Comparison of ENCODE assay signal across 9 cellular contexts in the genomic region with DNA sequence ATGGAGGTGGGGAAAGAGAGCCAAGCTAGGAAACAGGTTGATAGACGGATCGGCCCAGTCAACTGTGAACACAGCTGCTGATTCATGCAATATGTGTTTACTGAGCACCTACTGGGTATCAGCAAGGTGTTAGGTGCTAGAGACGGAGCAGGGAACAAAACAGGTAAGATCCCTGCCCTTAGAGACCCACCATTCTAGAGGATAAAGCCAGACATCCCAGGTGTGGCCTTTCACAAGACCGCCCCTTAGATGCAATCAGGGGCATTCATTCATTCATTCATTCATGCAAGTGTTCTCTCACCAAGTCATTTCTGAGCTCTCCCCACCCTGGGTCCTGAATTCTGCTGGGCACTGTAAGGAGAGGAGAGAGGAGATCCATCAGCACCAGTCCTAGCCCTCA. TPM values are rescaled to one million over a fixed set of nuclear protein-coding genes. Genes with fewer than 3 reads are reported as not detected.
DNase-seq lines count a peak whose midpoint lies in the region; ATAC-seq, FAIRE-seq and TF ChIP-seq lines count a peak whose summit lies in the region.
"Had no signal": no experiment of that assay in that cellular context is flagged by ENCODE, and none has a peak within 500 bp of the region (broad histone marks: within the 10 kb centered on the region; RNA-seq: fewer than 3 reads in every experiment).

No MANE protein-coding gene starts in this region.

- CTCF ChIA-PET in CD8-positive, alpha-beta T cell (lab: Charles Lee), result interaction anchor here (0.6 to 0.7 kb wide), 2 partner anchors 39 to 52 kb away, joined by 3 read pairs; no protein-coding TSS in a partner anchor
- CTCF ChIA-PET in Panc1 (lab: Charles Lee), result no interaction called here

- H3K23ac ChIP-seq in trophoblast cell (ENCODE audit: low read length), result no peak overlapping the region

- no peaks in the 10 kb centered on the region for H3K36me3 ChIP-seq in CD8-positive, alpha-beta T cell (ENCODE audit: insufficient read depth, low read length)
- H3K36me3 ChIP-seq in Panc1 (ENCODE audit: control insufficient read depth, insufficient read depth, low read length) (no peaks in the 10 kb centered on the region), esophagus muscularis mucosa (no peaks in the 10 kb centered on the region), trophoblast cell (ENCODE audit: control insufficient read depth in 1 of 2, insufficient read depth in 2 of 2, low read length in 2 of 2) (no peaks in the 10 kb centered on the region)

- no peaks in the 10 kb centered on the region for H3K27me3 Mint-ChIP-seq in CD8-positive, alpha-beta T cell (ENCODE audit: low read depth)

- H3K27ac ChIP-seq in CD8-positive, alpha-beta T cell (ENCODE audit: low read depth, low read length), result no peak overlapping the region
- H3K27ac ChIP-seq in Panc1 (ENCODE audit: low read length) (peak overlapping the region; percentile 44; the same call in 1 of the 2 replicates), esophagus muscularis mucosa (replicated peaks in 1 of 4) (peak overlapping the region; percentile 71 to 81 (median 76)), trophoblast cell (ENCODE audit: low read depth, low read length) (no peak overlapping the region)

- peak overlapping the region; percentile 86 for H3K4me2 ChIP-seq in trophoblast cell (ENCODE audit: low read length)

- H3K79me2 ChIP-seq in trophoblast cell (ENCODE audit: control insufficient read depth, insufficient read depth, low read length, poor library complexity), result no peaks in the 10 kb centered on the region

- no peak overlapping the region for H4K12ac ChIP-seq in trophoblast cell (ENCODE audit: low read depth, low read length)

- no peak for DNase-seq in CD8-positive, alpha-beta T cell
- DNase-seq in Panc1 (ENCODE audit: low read depth, low spot score) (no peak), esophagus muscularis mucosa (ENCODE audit: extremely low spot score) (no peak), trophoblast cell (no peak), HTR-8/SVneo (ENCODE audit: insufficient read length, low spot score) (no peak), SIG-M5 treated with dmso at 0.1 percent for 504 hours (lab: John Stamatoyannopoulos, UW; ENCODE audit: unreplicated experiment) (no peak)
- DNase-seq in effector CD4-positive, alpha-beta T cell, result no peak
- DNase-seq: stimulated activated CD4-positive, alpha-beta T cell treated with anti-CD3 and anti-CD28 coated beads, Interleukin-12 subunit alpha, Interleukin-12 subunit beta, amount 100 ng/mL, for 4 hours had no signal

- POLR2A ChIA-PET in CD8-positive, alpha-beta T cell (lab: Charles Lee), result interaction anchor here (1.4 kb wide), 1 partner anchor 20 kb away, joined by 3 read pairs; no protein-coding TSS in a partner anchor
- POLR2A ChIA-PET in Panc1 (lab: Charles Lee), result no interaction called here

- H3K36me3 Mint-ChIP-seq in CD8-positive, alpha-beta T cell, result no peaks in the 10 kb centered on the region

- no peak for TF ChIP-seq EP300 in esophagus muscularis mucosa (IDR thresholded peaks at IDR 0.05)

- no peak for TF ChIP-seq CTCF in CD8-positive, alpha-beta T cell (IDR thresholded peaks at IDR 0.05)
- TF ChIP-seq CTCF in Panc1 (IDR thresholded peaks at IDR 0.05), result no peak
- no peak for TF ChIP-seq CTCF in esophagus muscularis mucosa (IDR thresholded peaks at IDR 0.05)

- peaks cover 3% of the 10 kb centered on the region for H3K79me1 ChIP-seq in trophoblast cell (ENCODE audit: low read length)

- in situ Hi-C loops in Panc1 (cut with HindIII; ENCODE audit: low pct_unique_long_range_greater_than_20kb, low sequenced_read_pairs), result no loop called here

- no peak for TF ChIP-seq POLR2A in esophagus muscularis mucosa (IDR thresholded peaks at IDR 0.05; ENCODE audit: low read depth)

- no peak for FAIRE-seq in HTR-8/SVneo (lab: Jason Lieb, UNC)

- peaks cover 26% of the 10 kb centered on the region for H3K4me1 ChIP-seq in CD8-positive, alpha-beta T cell (ENCODE audit: insufficient read depth, low read length)
- H3K4me1 ChIP-seq in Panc1 (ENCODE audit: control insufficient read depth, insufficient read depth, low read length) (peaks cover 7% of the 10 kb centered on the region; the same call in 1 of the 2 replicates), esophagus muscularis mucosa (peaks cover 14 to 24% (median 18%) of the 10 kb centered on the region in 4 donors), trophoblast cell (ENCODE audit: control insufficient read depth in 1 of 2, insufficient read depth in 2 of 2, low read length in 2 of 2) (peaks cover 0 to 5% of the 10 kb centered on the region in 2 experiments)

- intact Hi-C loops in CD8-positive, alpha-beta T cell (cut with DNase I, micrococcal nuclease), result loop anchor here in 1 of 2 experiments (5.0 kb wide), 2 partner anchors 39 to 144 kb away; a partner anchor contains a TSS
- intact Hi-C loops in Panc1 (cut with micrococcal nuclease; ENCODE audit: unreplicated experiment), result no loop called here
- intact Hi-C loops in esophagus muscularis mucosa (cut with DNase I), result no loop called here

- H3K9me3 Mint-ChIP-seq in CD8-positive, alpha-beta T cell, result no peaks in the 10 kb centered on the region

- peak overlapping the region; percentile 28 for H3K4me3 ChIP-seq in CD8-positive, alpha-beta T cell (ENCODE audit: low read depth, low read length)
- H3K4me3 ChIP-seq in Panc1 (ENCODE audit: low read depth in 2 of 2, low read length in 2 of 2) (peak overlapping the region in 1 of 2 experiments; percentile 52; a peak in 2 of 4 replicates), esophagus muscularis mucosa (peak overlapping the region; percentile 46 to 59 (median 48)), trophoblast cell (ENCODE audit: low read depth, low read length) (no peak overlapping the region)

- H4K8ac ChIP-seq in trophoblast cell (ENCODE audit: low read depth, low read length), result peak overlapping the region; percentile 76

- no peaks in the 10 kb centered on the region for H3K27me3 ChIP-seq in CD8-positive, alpha-beta T cell (ENCODE audit: insufficient read depth, low read length)
- H3K27me3 ChIP-seq in Panc1 (ENCODE audit: control insufficient read depth, insufficient read depth, low read length) (no peaks in the 10 kb centered on the region), esophagus muscularis mucosa (no peaks in the 10 kb centered on the region), trophoblast cell (ENCODE audit: insufficient read depth, low read length) (no peaks in the 10 kb centered on the region)

- peaks cover 18% of the 10 kb centered on the region for H3K4me1 Mint-ChIP-seq in CD8-positive, alpha-beta T cell (ENCODE audit: low read depth)

- H3K14ac ChIP-seq in trophoblast cell (ENCODE audit: low read length), result no peak overlapping the region

- no peak overlapping the region for H4K91ac ChIP-seq in trophoblast cell (ENCODE audit: low read depth, low read length)

- no peak overlapping the region for H2BK12ac ChIP-seq in trophoblast cell (ENCODE audit: low read length)

- H3K4ac ChIP-seq in trophoblast cell (ENCODE audit: low read depth, low read length), result no peak overlapping the region

- WGBS in esophagus muscularis mucosa, result 81% methylated on average over 4 of the region's 4 CpGs
- WGBS in trophoblast cell (ENCODE audit: extremely low coverage, insufficient coverage, insufficient read length), result no CpG with 5 or more reads among the region's 4 CpGs

- peak overlapping the region; percentile 81 for H3K4me3 Mint-ChIP-seq in CD8-positive, alpha-beta T cell

- H3K9ac ChIP-seq in trophoblast cell (ENCODE audit: low read length), result no peak overlapping the region

- BruUV-seq in Panc1 (replicated peaks; lab: Mats Ljungman, UMichigan), result no TSS peak

- no peak for ATAC-seq in CD8-positive, alpha-beta T cell
- 0 out of 2 replicates have a peak, but pooled peaks have one; percentile 2 for ATAC-seq in Panc1
- ATAC-seq in GM18502 (IDR thresholded peaks at IDR 0.05; ENCODE audit: poor library complexity, unreplicated experiment), result no peak

- H3K9me3 ChIP-seq in CD8-positive, alpha-beta T cell (ENCODE audit: low read length), result no peaks in the 10 kb centered on the region
- H3K9me3 ChIP-seq in Panc1 (ENCODE audit: control insufficient read depth, insufficient read depth, low read depth, low read length), result no peaks in the 10 kb centered on the region
- no peaks in the 10 kb centered on the region for H3K9me3 ChIP-seq in esophagus muscularis mucosa
- H3K9me3 ChIP-seq in trophoblast cell (ENCODE audit: insufficient read depth, low read depth, low read length), result no peaks in the 10 kb centered on the region

- H3K27ac Mint-ChIP-seq in CD8-positive, alpha-beta T cell, result no peak overlapping the region

- no peak overlapping the region for H2AK5ac ChIP-seq in trophoblast cell (ENCODE audit: low read length)

- no peak overlapping the region for H2BK5ac ChIP-seq in trophoblast cell (ENCODE audit: low read depth, low read length, poor library complexity)

- no peak overlapping the region for H2BK120ac ChIP-seq in trophoblast cell (ENCODE audit: insufficient read depth, low read length, poor library complexity)

- peak overlapping the region; percentile 66 for H2AFZ ChIP-seq in trophoblast cell (ENCODE audit: insufficient read depth, low read length, poor library complexity)

- H3K18ac ChIP-seq in trophoblast cell (ENCODE audit: low read length), result no peak overlapping the region

RNA-seq across cellular contexts. Expression of a gene that starts 20.2 kb away (rescaled TPM):
- 10 to 100 TPM; 16.0 to 18.8 TPM for total RNA-seq in CD8-positive, alpha-beta T cell
- total RNA-seq in Panc1 (2021; ENCODE audit: unreplicated experiment) (24.0 TPM), esophagus muscularis mucosa (10 to 100 TPM in 3 of 4 donors, 1 to 10 TPM in 1; 7.9 to 15.5 (median 11.4) TPM)
- 9.9 TPM for polyA plus RNA-seq in Panc1 (2012; ENCODE audit: insufficient read length)
- polyA plus RNA-seq in trophoblast cell (2013), result 10.6 and 10.9 TPM in 2 replicates

Comparison
In these comparisons a context has a peak if more than half of its experiments do, and no peak if none do; other contexts are left out.
1. H3K27ac ChIP-seq: peak in Panc1 (single experiment) and esophagus muscularis mucosa (4 of 4); none in CD8-positive, alpha-beta T cell (single experiment) and trophoblast cell (single experiment).